1 cellular context compared by ENCODE assay signal in the genomic region with DNA sequence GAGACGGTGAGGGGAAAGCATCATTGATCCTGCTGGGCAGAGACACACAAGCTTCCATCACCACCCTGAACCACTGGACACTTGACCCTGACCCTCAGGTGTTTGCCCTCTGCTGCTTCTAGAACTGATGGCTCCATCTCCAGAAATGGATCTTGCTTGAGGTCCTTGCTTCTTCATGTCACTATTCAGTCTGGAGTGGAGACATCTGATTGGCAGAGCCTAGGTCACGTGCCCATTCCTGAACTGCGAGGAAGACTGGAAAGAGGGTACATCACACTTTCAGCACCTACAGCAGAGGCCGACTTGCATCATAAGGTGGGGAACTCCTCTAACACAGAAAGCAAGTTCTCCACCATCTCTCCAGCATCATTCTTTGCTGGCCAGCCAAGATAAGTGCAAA.
TF ChIP-seq lines count a peak whose summit lies in the region.

No MANE protein-coding gene starts in this region.

TF ChIP-seq in WTC11, 78 proteins besides CTCF, POLR2A, EP300 and RAD21 (continued from another document):
- TF ChIP-seq, protein P1, sequence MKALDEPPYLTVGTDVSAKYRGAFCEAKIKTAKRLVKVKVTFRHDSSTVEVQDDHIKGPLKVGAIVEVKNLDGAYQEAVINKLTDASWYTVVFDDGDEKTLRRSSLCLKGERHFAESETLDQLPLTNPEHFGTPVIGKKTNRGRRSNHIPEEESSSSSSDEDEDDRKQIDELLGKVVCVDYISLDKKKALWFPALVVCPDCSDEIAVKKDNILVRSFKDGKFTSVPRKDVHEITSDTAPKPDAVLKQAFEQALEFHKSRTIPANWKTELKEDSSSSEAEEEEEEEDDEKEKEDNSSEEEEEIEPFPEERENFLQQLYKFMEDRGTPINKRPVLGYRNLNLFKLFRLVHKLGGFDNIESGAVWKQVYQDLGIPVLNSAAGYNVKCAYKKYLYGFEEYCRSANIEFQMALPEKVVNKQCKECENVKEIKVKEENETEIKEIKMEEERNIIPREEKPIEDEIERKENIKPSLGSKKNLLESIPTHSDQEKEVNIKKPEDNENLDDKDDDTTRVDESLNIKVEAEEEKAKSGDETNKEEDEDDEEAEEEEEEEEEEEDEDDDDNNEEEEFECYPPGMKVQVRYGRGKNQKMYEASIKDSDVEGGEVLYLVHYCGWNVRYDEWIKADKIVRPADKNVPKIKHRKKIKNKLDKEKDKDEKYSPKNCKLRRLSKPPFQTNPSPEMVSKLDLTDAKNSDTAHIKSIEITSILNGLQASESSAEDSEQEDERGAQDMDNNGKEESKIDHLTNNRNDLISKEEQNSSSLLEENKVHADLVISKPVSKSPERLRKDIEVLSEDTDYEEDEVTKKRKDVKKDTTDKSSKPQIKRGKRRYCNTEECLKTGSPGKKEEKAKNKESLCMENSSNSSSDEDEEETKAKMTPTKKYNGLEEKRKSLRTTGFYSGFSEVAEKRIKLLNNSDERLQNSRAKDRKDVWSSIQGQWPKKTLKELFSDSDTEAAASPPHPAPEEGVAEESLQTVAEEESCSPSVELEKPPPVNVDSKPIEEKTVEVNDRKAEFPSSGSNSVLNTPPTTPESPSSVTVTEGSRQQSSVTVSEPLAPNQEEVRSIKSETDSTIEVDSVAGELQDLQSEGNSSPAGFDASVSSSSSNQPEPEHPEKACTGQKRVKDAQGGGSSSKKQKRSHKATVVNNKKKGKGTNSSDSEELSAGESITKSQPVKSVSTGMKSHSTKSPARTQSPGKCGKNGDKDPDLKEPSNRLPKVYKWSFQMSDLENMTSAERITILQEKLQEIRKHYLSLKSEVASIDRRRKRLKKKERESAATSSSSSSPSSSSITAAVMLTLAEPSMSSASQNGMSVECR (CRISPR knock-in tag; IDR thresholded peaks at IDR 0.05; ENCODE audit: borderline replicate concordance) = no peak
- TF ChIP-seq MYBL2 (CRISPR knock-in tag; IDR thresholded peaks at IDR 0.05) = no peak
- TF ChIP-seq NFE2L1 (CRISPR knock-in tag; IDR thresholded peaks at IDR 0.05) = no peak
